1 cellular context compared by ENCODE assay signal in the genomic region with DNA sequence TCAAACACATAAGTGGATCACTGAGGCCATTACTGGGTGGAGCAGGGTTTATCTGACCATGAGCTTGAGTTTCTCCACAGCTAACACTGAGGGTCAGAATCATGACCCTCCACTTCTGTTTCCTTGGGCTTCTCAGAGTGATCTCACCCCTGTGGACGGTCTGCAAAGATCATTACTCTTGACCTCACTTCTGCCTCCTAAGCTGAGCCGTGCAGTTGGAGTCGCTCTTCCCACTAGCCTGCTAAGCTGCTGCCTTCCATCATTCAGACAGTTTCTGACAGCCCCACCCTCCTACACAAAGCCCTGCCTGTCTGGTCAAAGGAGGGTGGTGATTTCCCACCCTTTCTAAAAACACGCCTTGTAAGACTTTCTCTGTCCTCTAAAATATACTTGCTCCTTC.
TF ChIP-seq lines count a peak whose summit lies in the region.

No MANE protein-coding gene starts in this region.

TF ChIP-seq in endothelial cell of umbilical vein, 7 proteins besides CTCF, POLR2A, EP300 and RAD21:
- TF ChIP-seq, protein P1, sequence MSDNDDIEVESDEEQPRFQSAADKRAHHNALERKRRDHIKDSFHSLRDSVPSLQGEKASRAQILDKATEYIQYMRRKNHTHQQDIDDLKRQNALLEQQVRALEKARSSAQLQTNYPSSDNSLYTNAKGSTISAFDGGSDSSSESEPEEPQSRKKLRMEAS (IDR thresholded peaks at IDR 0.05; ENCODE audit: insufficient read depth, insufficient read length) = no peak
- TF ChIP-seq POLR2AphosphoS5 (IDR thresholded peaks at IDR 0.05; ENCODE audit: insufficient read depth, low read depth, low read length) (no peak), MYC (IDR thresholded peaks at IDR 0.05; ENCODE audit: low read depth, low read length) (no peak), JUN (IDR thresholded peaks at IDR 0.05; ENCODE audit: borderline replicate concordance, insufficient read depth, insufficient read length, low read depth) (no peak), EZH2 (IDR thresholded peaks at IDR 0.05; ENCODE audit: borderline replicate concordance, low read depth, low read length, severe bottlenecking) (no peak), FOS (IDR thresholded peaks at IDR 0.05; ENCODE audit: borderline replicate concordance, insufficient read depth, low read length) (no peak), GATA2 (IDR thresholded peaks at IDR 0.05; ENCODE audit: insufficient read depth, insufficient read length, low read depth, low read length) (no peak)
